In the genomic region with DNA sequence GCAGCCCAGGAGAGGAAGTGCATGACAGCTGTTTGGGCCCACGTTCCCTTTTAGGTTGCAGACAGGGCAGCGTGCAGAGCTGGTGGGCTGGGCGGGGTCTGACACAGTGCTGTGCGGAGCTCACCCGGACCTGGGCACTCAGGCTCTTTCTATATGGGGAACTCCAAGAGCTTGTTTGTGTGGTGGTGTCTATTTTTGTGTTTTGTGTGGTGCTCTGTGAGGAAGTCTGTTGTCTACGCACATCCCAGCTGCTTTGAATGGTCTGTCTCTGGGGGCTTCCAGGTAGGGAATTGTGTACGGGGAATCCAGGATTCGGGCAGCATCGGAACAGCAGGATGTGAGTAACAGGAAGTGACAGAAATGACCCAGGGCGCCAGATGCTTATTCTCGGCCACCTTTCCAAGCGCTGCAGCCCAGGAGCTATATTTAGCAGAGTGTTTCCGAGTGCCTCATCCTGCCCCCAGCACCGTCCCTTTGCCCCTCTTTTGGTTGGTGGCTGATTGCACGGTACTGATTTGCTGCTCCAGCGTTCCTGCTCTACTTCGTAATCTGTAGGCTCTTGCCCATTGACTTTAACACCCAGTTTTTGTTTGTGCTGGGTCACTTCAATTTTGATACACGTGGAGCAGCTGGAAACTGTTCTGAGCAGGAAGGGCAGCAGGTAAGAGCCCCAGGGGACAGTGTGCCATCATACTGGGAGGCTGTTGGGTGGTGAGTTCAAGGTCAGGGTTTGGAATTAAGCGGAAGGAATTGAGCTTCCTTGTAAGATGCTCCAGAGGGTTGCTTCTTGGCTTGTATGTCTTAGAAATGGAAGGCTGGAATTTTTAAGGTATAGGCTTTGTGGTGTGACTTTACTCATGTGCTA, we compare ENCODE assay signal across 8 cellular contexts.
A peak's percentile ranks its signal among the peaks of the same experiment; 100 is the strongest.
DNase-seq lines count a peak whose midpoint lies in the region; ATAC-seq and FAIRE-seq lines count a peak whose summit lies in the region.

No MANE protein-coding gene starts in this region.

- H3K9ac ChIP-seq in trophoblast cell (ENCODE audit: low read length), result no peak overlapping the region

- no peak overlapping the region for H3K27ac ChIP-seq in trophoblast cell (ENCODE audit: low read depth, low read length)

- DNase-seq in GM18507 (ENCODE audit: extremely low spot score, insufficient read length, low read depth) (no peak), T-helper 17 cell (peak; percentile 30 to 50 (median 42)), trophoblast cell (no peak), hypothalamus (lab: John Stamatoyannopoulos, UW) (no peak), glomerular visceral epithelial cell (ENCODE audit: extremely low spot score) (no peak)
- DNase-seq in effector memory CD8-positive, alpha-beta T cell, result peak; percentile 29 to 44 (median 40)
- DNase-seq in effector CD8-positive, alpha-beta T cell (lab: John Stamatoyannopoulos, UW), result no peak

- no peaks in the 10 kb centered on the region for H3K27me3 Mint-ChIP-seq in T-helper 17 cell
- H3K27me3 Mint-ChIP-seq in effector memory CD8-positive, alpha-beta T cell, result no peaks in the 10 kb centered on the region

- H3K4me1 Mint-ChIP-seq in T-helper 17 cell, result peaks cover 70% of the 10 kb centered on the region
- H3K4me1 Mint-ChIP-seq in effector memory CD8-positive, alpha-beta T cell (ENCODE audit: low read depth in 2 of 2), result peaks cover 75 to 82% of the 10 kb centered on the region in 2 donors

- H2AFZ ChIP-seq in trophoblast cell (ENCODE audit: insufficient read depth, low read length, poor library complexity), result peak overlapping the region; percentile 37

- H3K4me3 ChIP-seq in trophoblast cell (ENCODE audit: low read depth, low read length), result no peak overlapping the region

- FAIRE-seq in GM18507 (lab: Jason Lieb, UNC), result peak; percentile 79

- H3K9me3 ChIP-seq in T-helper 17 cell (ENCODE audit: control insufficient read depth, low read length, poor library complexity, severe bottlenecking) (no peaks in the 10 kb centered on the region), trophoblast cell (ENCODE audit: insufficient read depth, low read depth, low read length) (no peaks in the 10 kb centered on the region)

- H3K4me3 Mint-ChIP-seq in T-helper 17 cell, result peak overlapping the region; percentile 95
- peak overlapping the region; percentile 84 to 86 for H3K4me3 Mint-ChIP-seq in effector memory CD8-positive, alpha-beta T cell

- no peaks in the 10 kb centered on the region for H3K79me2 ChIP-seq in trophoblast cell (ENCODE audit: control insufficient read depth, insufficient read depth, low read length, poor library complexity)

- no peak overlapping the region for H4K8ac ChIP-seq in trophoblast cell (ENCODE audit: low read depth, low read length)

- H3K4me1 ChIP-seq in trophoblast cell (ENCODE audit: control insufficient read depth in 1 of 2, insufficient read depth in 2 of 2, low read length in 2 of 2), result peaks cover 11 to 17% of the 10 kb centered on the region in 2 experiments

- no peak overlapping the region for H2BK120ac ChIP-seq in trophoblast cell (ENCODE audit: insufficient read depth, low read length, poor library complexity)

- peaks cover 2% of the 10 kb centered on the region for H3K36me3 Mint-ChIP-seq in T-helper 17 cell (ENCODE audit: low read depth)
- H3K36me3 Mint-ChIP-seq in effector memory CD8-positive, alpha-beta T cell (ENCODE audit: insufficient read depth), result peaks cover 13% of the 10 kb centered on the region

- H3K14ac ChIP-seq in trophoblast cell (ENCODE audit: low read length), result no peak overlapping the region

- H3K27me3 ChIP-seq in trophoblast cell (ENCODE audit: insufficient read depth, low read length), result no peaks in the 10 kb centered on the region

- peak; percentile 44 for ATAC-seq in HG02884 (IDR thresholded peaks at IDR 0.05; ENCODE audit: unreplicated experiment)
- peak; percentile 73 for ATAC-seq in T-helper 17 cell
- ATAC-seq in effector memory CD8-positive, alpha-beta T cell (replicated peaks), result peak; percentile 65

- H3K9me3 Mint-ChIP-seq in effector memory CD8-positive, alpha-beta T cell, result no peaks in the 10 kb centered on the region

- no peak overlapping the region for H3K4me2 ChIP-seq in trophoblast cell (ENCODE audit: low read length)

- H3K23ac ChIP-seq in trophoblast cell (ENCODE audit: low read length), result no peak overlapping the region

- no peak overlapping the region for H2BK12ac ChIP-seq in trophoblast cell (ENCODE audit: low read length)

- no peak overlapping the region for H4K91ac ChIP-seq in trophoblast cell (ENCODE audit: low read depth, low read length)

- H2AK5ac ChIP-seq in trophoblast cell (ENCODE audit: low read length), result no peak overlapping the region

- H3K18ac ChIP-seq in trophoblast cell (ENCODE audit: low read length), result no peak overlapping the region

- H4K12ac ChIP-seq in trophoblast cell (ENCODE audit: low read depth, low read length), result no peak overlapping the region

- no peak overlapping the region for H3K4ac ChIP-seq in trophoblast cell (ENCODE audit: low read depth, low read length)

- no peaks in the 10 kb centered on the region for H3K79me1 ChIP-seq in trophoblast cell (ENCODE audit: low read length)

- no CpG with 5 or more reads among the region's 19 CpGs for WGBS in trophoblast cell (ENCODE audit: extremely low coverage, insufficient coverage, insufficient read length)

- H3K36me3 ChIP-seq in trophoblast cell (ENCODE audit: control insufficient read depth in 1 of 2, insufficient read depth in 2 of 2, low read length in 2 of 2), result peaks cover 0 to 3% of the 10 kb centered on the region in 2 experiments

- peak overlapping the region; percentile 97 for H3K27ac Mint-ChIP-seq in T-helper 17 cell
- peak overlapping the region; percentile 92 to 94 for H3K27ac Mint-ChIP-seq in effector memory CD8-positive, alpha-beta T cell

- no peak overlapping the region for H2BK5ac ChIP-seq in trophoblast cell (ENCODE audit: low read depth, low read length, poor library complexity)

Comparison
In these comparisons a context has a peak if more than half of its experiments do, and no peak if none do; other contexts are left out.
1. DNase-seq: peak in T-helper 17 cell (3 of 3) and effector memory CD8-positive, alpha-beta T cell (3 of 3); none in GM18507 (single experiment), trophoblast cell (0 of 2), hypothalamus (0 of 51), effector CD8-positive, alpha-beta T cell (single experiment) and glomerular visceral epithelial cell (single experiment).
2. Peak in every context shown above with its lines, with median percentiles within 50 percentile points of each other: ATAC-seq.